ENCODE assay signal across 1 cellular context in the genomic region with DNA sequence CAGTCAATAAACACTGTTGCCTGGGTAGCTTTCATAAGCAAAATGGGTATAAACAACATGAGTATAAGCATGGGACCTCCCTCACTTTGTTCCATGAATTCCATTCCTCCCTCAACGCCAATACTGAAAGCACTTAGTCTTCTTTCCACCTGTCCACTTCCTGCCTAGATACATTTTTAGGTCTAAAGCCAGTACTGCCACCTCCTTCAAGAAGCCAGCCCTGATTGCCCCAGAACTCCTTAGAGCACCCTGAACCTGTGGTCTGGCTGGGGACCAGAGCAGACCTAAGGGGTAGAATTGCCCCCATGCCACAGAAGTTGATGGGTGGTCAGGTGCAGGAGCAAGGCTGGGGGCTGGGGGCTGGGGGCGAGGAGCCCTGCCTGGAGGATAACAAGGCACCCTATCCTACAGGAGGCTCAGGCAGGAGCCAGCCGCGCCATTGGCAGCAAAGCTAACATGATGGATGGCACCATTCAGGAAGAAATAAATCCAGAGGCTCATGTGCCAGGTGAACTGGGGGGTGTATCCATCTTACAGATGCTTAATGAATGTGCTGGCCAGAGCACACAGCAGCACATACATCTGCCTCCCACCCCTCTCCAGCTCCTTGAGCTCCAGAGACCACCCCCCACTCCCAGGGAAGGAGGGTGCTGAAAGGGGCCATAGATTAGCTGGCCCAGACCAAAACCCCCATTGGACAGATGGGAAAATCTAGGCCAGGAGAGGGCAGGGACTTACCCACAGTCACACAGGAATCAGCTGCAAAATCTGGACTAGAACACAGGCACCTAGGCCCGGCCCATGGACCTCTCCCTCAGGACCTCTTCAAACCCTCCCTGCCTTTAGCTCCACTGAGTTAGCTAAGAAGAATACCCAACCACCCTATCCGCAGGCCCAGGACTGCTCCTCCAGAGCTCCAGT.
TF ChIP-seq lines count a peak whose summit lies in the region.

No MANE protein-coding gene starts in this region.

TF ChIP-seq in SK-N-SH treated with all-trans-retinoic acid at 6 μM for 48 hours, 23 proteins besides CTCF, POLR2A, EP300 and RAD21 (continued from another document):
- TF ChIP-seq, protein P1, sequence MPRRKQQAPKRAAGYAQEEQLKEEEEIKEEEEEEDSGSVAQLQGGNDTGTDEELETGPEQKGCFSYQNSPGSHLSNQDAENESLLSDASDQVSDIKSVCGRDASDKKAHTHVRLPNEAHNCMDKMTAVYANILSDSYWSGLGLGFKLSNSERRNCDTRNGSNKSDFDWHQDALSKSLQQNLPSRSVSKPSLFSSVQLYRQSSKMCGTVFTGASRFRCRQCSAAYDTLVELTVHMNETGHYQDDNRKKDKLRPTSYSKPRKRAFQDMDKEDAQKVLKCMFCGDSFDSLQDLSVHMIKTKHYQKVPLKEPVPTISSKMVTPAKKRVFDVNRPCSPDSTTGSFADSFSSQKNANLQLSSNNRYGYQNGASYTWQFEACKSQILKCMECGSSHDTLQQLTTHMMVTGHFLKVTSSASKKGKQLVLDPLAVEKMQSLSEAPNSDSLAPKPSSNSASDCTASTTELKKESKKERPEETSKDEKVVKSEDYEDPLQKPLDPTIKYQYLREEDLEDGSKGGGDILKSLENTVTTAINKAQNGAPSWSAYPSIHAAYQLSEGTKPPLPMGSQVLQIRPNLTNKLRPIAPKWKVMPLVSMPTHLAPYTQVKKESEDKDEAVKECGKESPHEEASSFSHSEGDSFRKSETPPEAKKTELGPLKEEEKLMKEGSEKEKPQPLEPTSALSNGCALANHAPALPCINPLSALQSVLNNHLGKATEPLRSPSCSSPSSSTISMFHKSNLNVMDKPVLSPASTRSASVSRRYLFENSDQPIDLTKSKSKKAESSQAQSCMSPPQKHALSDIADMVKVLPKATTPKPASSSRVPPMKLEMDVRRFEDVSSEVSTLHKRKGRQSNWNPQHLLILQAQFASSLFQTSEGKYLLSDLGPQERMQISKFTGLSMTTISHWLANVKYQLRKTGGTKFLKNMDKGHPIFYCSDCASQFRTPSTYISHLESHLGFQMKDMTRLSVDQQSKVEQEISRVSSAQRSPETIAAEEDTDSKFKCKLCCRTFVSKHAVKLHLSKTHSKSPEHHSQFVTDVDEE (CRISPR knock-in tag; IDR thresholded peaks at IDR 0.05): no peak
- no peak for TF ChIP-seq RARB (CRISPR knock-in tag; IDR thresholded peaks at IDR 0.05)
- no peak for TF ChIP-seq PPARA (CRISPR knock-in tag; IDR thresholded peaks at IDR 0.05; ENCODE audit: borderline replicate concordance)
- no peak for TF ChIP-seq SNAI2 (CRISPR knock-in tag; IDR thresholded peaks at IDR 0.05)
- TF ChIP-seq ZNF70 (CRISPR knock-in tag; IDR thresholded peaks at IDR 0.05): no peak
- no peak for TF ChIP-seq ZNF565 (CRISPR knock-in tag; conservative IDR thresholded peaks at IDR 0.05; ENCODE audit: low read depth)
- TF ChIP-seq TOX (CRISPR knock-in tag; IDR thresholded peaks at IDR 0.05; ENCODE audit: borderline replicate concordance): no peak
